Comparison of ENCODE assay signal across 21 cellular contexts in the genomic region with DNA sequence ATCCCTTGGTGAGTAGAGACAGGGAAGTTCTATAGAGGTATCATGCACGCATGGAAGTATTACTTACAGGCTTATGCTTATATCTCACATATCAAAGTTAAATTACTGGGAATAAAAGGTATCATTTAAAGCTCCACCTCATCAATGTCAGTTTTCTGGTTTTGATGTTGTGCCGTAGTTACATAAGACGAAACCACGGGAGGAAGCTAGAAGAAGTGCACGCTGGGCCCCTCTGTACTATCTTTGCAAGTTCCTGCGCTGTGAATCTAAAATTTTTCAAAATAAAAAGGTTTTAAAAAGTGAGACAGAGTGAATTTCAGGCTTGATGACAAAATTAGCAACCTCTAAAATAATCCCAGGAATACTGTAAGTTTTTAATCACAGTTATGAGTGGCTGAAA.
"Had no signal": no experiment of that assay in that cellular context is flagged by ENCODE, and none has a peak within 500 bp of the region (broad histone marks: within the 10 kb centered on the region; RNA-seq: fewer than 3 reads in every experiment).

No MANE protein-coding gene starts in this region.

- H3K4me1 Mint-ChIP-seq: endodermal cell had no signal

- H3K36me3 Mint-ChIP-seq: memory B cell; stimulated activated naive B cell treated with anti-CD40 and anti-IgM and Interleukin-4, amounts not matched to agents 10 μg/mL and 1 μg/mL and 100 μg/mL, for 72 hours had no signal

- H3K27ac Mint-ChIP-seq: endodermal cell; memory B cell; stimulated activated naive B cell treated with anti-CD40 and anti-IgM and Interleukin-4, amounts not matched to agents 10 μg/mL and 1 μg/mL and 100 μg/mL, for 72 hours had no signal

- DNase-seq: dorsolateral prefrontal cortex; effector CD8-positive, alpha-beta T cell; endodermal cell; foreskin fibroblast; gastrocnemius medialis; heart left ventricle; kidney; occipital lobe; ovary; posterior cingulate gyrus; psoas muscle; right cardiac atrium; sigmoid colon; stimulated activated naive B cell treated with anti-CD40 and anti-IgM and Interleukin-4, amounts not matched to agents 10 μg/mL and 1 μg/mL and 100 μg/mL, for 72 hours; stomach; thyroid gland; trophoblast cell had no signal

- ATAC-seq: esophagus mucosa; gastrocnemius medialis; heart left ventricle; left lobe of liver; psoas muscle; right cardiac atrium; stimulated activated naive B cell treated with anti-CD40 and anti-IgM and Interleukin-4, amounts not matched to agents 10 μg/mL and 1 μg/mL and 100 μg/mL, for 72 hours had no signal

- H3K9me3 Mint-ChIP-seq: endodermal cell; memory B cell; nephron; stimulated activated naive B cell treated with anti-CD40 and anti-IgM and Interleukin-4, amounts not matched to agents 10 μg/mL and 1 μg/mL and 100 μg/mL, for 72 hours had no signal

- H3K4me3 Mint-ChIP-seq: endodermal cell; memory B cell; nephron; stimulated activated naive B cell treated with anti-CD40 and anti-IgM and Interleukin-4, amounts not matched to agents 10 μg/mL and 1 μg/mL and 100 μg/mL, for 72 hours had no signal
